ENCODE assay signal across 1 cellular context in genomic region chr6:113306552-113307145, GRCh38.
TF ChIP-seq lines count a peak whose summit lies in the region.

No MANE protein-coding gene starts in this region.

TF ChIP-seq in HepG2, 621 proteins besides CTCF, POLR2A, EP300 and RAD21 (continued from another document and continues in another):
- TF ChIP-seq, protein P1, sequence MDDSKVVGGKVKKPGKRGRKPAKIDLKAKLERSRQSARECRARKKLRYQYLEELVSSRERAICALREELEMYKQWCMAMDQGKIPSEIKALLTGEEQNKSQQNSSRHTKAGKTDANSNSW (CRISPR knock-in tag; IDR thresholded peaks at IDR 0.05; ENCODE audit: borderline replicate concordance) = no peak
- TF ChIP-seq JARID2 (CRISPR knock-in tag; IDR thresholded peaks at IDR 0.05; ENCODE audit: insufficient replicate concordance) = no peak
- TF ChIP-seq, protein P2, sequence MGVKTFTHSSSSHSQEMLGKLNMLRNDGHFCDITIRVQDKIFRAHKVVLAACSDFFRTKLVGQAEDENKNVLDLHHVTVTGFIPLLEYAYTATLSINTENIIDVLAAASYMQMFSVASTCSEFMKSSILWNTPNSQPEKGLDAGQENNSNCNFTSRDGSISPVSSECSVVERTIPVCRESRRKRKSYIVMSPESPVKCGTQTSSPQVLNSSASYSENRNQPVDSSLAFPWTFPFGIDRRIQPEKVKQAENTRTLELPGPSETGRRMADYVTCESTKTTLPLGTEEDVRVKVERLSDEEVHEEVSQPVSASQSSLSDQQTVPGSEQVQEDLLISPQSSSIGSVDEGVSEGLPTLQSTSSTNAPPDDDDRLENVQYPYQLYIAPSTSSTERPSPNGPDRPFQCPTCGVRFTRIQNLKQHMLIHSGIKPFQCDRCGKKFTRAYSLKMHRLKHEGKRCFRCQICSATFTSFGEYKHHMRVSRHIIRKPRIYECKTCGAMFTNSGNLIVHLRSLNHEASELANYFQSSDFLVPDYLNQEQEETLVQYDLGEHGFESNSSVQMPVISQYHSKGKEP (CRISPR knock-in tag; IDR thresholded peaks at IDR 0.05) = no peak
- TF ChIP-seq ZNF138 (CRISPR knock-in tag; IDR thresholded peaks at IDR 0.05; ENCODE audit: low read depth) = no peak
- no peak for TF ChIP-seq ZSCAN25 (CRISPR knock-in tag; IDR thresholded peaks at IDR 0.05)
- TF ChIP-seq ZNF503 (CRISPR knock-in tag; IDR thresholded peaks at IDR 0.05) = no peak
- no peak for TF ChIP-seq FUBP1 (CRISPR knock-in tag; IDR thresholded peaks at IDR 0.05; ENCODE audit: borderline replicate concordance)
- no peak for TF ChIP-seq REXO4 (CRISPR knock-in tag; IDR thresholded peaks at IDR 0.05; ENCODE audit: borderline replicate concordance)
- TF ChIP-seq TEAD3 (CRISPR knock-in tag; optimal IDR thresholded peaks at IDR 0.05; ENCODE audit: borderline replicate concordance) = peak; percentile 51
- peak; percentile 82 for TF ChIP-seq XRCC5 (optimal IDR thresholded peaks at IDR 0.05; ENCODE audit: low read length)
- TF ChIP-seq MED13 (CRISPR knock-in tag; IDR thresholded peaks at IDR 0.05) = no peak
- TF ChIP-seq, protein P3, sequence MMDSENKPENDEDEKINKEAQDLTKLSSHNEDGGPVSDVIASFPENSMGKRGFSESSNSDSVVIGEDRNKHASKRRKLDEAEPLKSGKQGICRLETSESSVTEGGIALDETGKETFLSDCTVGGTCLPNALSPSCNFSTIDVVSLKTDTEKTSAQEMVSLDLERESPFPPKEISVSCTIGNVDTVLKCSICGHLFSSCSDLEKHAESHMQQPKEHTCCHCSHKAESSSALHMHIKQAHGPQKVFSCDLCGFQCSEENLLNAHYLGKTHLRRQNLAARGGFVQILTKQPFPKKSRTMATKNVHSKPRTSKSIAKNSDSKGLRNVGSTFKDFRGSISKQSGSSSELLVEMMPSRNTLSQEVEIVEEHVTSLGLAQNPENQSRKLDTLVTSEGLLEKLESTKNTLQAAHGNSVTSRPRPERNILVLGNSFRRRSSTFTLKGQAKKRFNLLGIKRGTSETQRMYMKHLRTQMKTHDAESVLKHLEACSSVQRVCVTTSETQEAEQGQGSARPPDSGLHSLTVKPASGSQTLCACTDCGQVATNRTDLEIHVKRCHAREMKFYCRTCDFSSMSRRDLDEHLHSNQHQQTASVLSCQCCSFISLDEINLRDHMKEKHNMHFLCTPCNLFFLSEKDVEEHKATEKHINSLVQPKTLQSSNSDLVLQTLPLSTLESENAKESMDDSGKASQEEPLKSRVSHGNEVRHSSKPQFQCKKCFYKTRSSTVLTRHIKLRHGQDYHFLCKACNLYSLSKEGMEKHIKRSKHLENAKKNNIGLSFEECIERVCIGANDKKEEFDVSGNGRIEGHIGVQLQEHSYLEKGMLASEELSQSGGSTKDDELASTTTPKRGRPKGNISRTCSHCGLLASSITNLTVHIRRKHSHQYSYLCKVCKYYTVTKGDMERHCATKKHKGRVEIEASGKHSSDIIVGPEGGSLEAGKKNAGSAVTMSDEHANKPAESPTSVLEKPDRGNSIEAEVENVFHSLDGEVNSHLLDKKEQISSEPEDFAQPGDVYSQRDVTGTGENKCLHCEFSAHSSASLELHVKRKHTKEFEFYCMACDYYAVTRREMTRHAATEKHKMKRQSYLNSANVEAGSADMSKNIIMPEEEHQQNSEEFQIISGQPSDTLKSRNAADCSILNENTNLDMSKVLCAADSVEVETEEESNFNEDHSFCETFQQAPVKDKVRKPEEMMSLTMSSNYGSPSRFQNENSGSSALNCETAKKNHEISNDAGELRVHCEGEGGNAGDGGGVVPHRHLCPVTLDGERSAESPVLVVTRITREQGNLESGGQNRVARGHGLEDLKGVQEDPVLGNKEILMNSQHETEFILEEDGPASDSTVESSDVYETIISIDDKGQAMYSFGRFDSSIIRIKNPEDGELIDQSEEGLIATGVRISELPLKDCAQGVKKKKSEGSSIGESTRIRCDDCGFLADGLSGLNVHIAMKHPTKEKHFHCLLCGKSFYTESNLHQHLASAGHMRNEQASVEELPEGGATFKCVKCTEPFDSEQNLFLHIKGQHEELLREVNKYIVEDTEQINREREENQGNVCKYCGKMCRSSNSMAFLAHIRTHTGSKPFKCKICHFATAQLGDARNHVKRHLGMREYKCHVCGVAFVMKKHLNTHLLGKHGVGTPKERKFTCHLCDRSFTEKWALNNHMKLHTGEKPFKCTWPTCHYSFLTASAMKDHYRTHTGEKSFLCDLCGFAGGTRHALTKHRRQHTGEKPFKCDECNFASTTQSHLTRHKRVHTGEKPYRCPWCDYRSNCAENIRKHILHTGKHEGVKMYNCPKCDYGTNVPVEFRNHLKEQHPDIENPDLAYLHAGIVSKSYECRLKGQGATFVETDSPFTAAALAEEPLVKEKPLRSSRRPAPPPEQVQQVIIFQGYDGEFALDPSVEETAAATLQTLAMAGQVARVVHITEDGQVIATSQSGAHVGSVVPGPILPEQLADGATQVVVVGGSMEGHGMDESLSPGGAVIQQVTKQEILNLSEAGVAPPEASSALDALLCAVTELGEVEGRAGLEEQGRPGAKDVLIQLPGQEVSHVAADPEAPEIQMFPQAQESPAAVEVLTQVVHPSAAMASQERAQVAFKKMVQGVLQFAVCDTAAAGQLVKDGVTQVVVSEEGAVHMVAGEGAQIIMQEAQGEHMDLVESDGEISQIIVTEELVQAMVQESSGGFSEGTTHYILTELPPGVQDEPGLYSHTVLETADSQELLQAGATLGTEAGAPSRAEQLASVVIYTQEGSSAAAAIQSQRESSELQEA (CRISPR knock-in tag; IDR thresholded peaks at IDR 0.05; ENCODE audit: not compliant biosample characterization) = no peak
- TF ChIP-seq PTBP1 (IDR thresholded peaks at IDR 0.05; ENCODE audit: low read depth, low read length, poor library complexity, severe bottlenecking) = no peak
- no peak for TF ChIP-seq UBTF (CRISPR knock-in tag; IDR thresholded peaks at IDR 0.05)
- TF ChIP-seq SMAD3 (CRISPR knock-in tag; IDR thresholded peaks at IDR 0.05) = 0 out of 2 replicates have a peak, but pooled peaks have one; percentile 25
- no peak for TF ChIP-seq SAP130 (CRISPR knock-in tag; IDR thresholded peaks at IDR 0.05; ENCODE audit: low read depth)
- no peak for TF ChIP-seq NFIC (IDR thresholded peaks at IDR 0.05; ENCODE audit: low read length)
- no peak for TF ChIP-seq MEF2D (CRISPR knock-in tag; IDR thresholded peaks at IDR 0.05)
- no peak for TF ChIP-seq ZFP62 (CRISPR knock-in tag; IDR thresholded peaks at IDR 0.05)
- TF ChIP-seq KLF13 (CRISPR knock-in tag; IDR thresholded peaks at IDR 0.05) = no peak
- no peak for TF ChIP-seq ZNF431 (CRISPR knock-in tag; IDR thresholded peaks at IDR 0.05; ENCODE audit: borderline replicate concordance, low read depth)
- peak; percentile 17; the same call in 1 of the 2 replicates for TF ChIP-seq NCOA2 (CRISPR knock-in tag; IDR thresholded peaks at IDR 0.05)
- TF ChIP-seq ZFP36L1 (CRISPR knock-in tag; IDR thresholded peaks at IDR 0.05) = no peak
- TF ChIP-seq PRDM10 (CRISPR knock-in tag; IDR thresholded peaks at IDR 0.05; ENCODE audit: low read depth) = no peak
- no peak for TF ChIP-seq RBAK (CRISPR knock-in tag; IDR thresholded peaks at IDR 0.05)
- TF ChIP-seq HOXA5 (CRISPR knock-in tag; IDR thresholded peaks at IDR 0.05) = no peak
- TF ChIP-seq ZNF644 (CRISPR knock-in tag; IDR thresholded peaks at IDR 0.05; ENCODE audit: low read depth) = peak; percentile 32; the same call in 1 of the 2 replicates
- peak; percentile 62; the same call in 1 of the 2 replicates for TF ChIP-seq HOMEZ (CRISPR knock-in tag; IDR thresholded peaks at IDR 0.05; ENCODE audit: low read depth)
- no peak for TF ChIP-seq ZSCAN29 (CRISPR knock-in tag; conservative IDR thresholded peaks at IDR 0.05)
- TF ChIP-seq ONECUT2 (CRISPR knock-in tag; IDR thresholded peaks at IDR 0.05) = no peak
- no peak for TF ChIP-seq MTERF4 (CRISPR knock-in tag; IDR thresholded peaks at IDR 0.05)
- peak; percentile 94 for TF ChIP-seq SMC3 (IDR thresholded peaks at IDR 0.05; ENCODE audit: low read length)
- no peak for TF ChIP-seq POLR2AphosphoS5 (IDR thresholded peaks at IDR 0.05; ENCODE audit: low read depth, low read length)
- TF ChIP-seq ZNF589 (CRISPR knock-in tag; conservative IDR thresholded peaks at IDR 0.05) = no peak
- TF ChIP-seq JUN (CRISPR knock-in tag; IDR thresholded peaks at IDR 0.05) = no peak
- TF ChIP-seq CBX5 (CRISPR knock-in tag; IDR thresholded peaks at IDR 0.05; ENCODE audit: borderline replicate concordance) = no peak
- no peak for TF ChIP-seq ZNF792 (CRISPR knock-in tag; IDR thresholded peaks at IDR 0.05)
